1 cellular context compared by ENCODE assay signal in the genomic region with DNA sequence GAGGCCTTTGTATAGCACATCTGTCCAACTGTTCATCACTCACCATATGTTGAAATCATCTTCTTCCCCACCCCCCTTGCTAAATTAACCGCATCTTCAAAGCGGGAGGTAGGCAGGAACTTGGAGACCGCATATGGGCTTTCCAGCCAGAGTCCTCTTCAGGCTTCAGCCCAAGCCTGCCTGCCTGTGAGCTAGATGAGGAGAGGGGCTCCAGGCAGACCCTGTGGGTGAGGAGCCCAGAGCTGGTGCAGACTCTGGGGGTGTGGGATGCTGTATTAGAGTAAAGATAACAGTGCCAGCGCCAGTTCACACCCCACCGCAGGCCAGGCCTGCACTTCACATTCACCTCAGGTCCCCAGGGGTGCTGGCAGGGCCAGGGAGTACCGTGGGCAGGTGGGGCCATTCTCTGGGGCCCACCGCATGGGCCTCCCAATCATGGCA.
TF ChIP-seq lines count a peak whose summit lies in the region.

No MANE protein-coding gene starts in this region.

TF ChIP-seq in HepG2, 621 proteins besides CTCF, POLR2A, EP300 and RAD21 (continued from another document and continues in another):
- TF ChIP-seq, protein P1, sequence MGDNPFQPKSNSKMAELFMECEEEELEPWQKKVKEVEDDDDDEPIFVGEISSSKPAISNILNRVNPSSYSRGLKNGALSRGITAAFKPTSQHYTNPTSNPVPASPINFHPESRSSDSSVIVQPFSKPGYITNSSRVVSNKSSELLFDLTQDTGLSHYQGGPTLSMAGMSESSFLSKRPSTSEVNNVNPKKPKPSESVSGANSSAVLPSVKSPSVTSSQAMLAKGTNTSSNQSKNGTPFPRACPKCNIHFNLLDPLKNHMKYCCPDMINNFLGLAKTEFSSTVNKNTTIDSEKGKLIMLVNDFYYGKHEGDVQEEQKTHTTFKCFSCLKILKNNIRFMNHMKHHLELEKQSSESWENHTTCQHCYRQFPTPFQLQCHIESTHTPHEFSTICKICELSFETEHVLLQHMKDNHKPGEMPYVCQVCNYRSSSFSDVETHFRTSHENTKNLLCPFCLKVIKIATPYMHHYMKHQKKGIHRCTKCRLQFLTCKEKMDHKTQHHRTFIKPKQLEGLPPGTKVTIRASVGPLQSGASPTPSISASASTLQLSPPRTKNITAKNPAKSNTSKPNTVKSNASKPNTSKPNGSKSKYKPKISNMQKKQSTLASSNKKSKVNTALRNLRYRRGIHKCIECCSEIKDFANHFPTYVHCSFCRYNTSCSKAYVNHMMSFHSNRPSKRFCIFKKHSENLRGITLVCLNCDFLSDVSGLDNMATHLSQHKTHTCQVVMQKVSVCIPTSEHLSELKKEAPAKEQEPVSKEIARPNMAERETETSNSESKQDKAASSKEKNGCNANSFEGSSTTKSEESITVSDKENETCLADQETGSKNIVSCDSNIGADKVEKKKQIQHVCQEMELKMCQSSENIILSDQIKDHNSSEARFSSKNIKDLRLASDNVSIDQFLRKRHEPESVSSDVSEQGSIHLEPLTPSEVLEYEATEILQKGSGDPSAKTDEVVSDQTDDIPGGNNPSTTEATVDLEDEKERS (CRISPR knock-in tag; IDR thresholded peaks at IDR 0.05), result no peak
- peak; percentile 21; the same call in 1 of the 2 replicates for TF ChIP-seq ZBTB38 (CRISPR knock-in tag; IDR thresholded peaks at IDR 0.05)
- TF ChIP-seq, protein P2, sequence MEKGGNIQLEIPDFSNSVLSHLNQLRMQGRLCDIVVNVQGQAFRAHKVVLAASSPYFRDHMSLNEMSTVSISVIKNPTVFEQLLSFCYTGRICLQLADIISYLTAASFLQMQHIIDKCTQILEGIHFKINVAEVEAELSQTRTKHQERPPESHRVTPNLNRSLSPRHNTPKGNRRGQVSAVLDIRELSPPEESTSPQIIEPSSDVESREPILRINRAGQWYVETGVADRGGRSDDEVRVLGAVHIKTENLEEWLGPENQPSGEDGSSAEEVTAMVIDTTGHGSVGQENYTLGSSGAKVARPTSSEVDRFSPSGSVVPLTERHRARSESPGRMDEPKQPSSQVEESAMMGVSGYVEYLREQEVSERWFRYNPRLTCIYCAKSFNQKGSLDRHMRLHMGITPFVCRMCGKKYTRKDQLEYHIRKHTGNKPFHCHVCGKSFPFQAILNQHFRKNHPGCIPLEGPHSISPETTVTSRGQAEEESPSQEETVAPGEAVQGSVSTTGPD (CRISPR knock-in tag; IDR thresholded peaks at IDR 0.05), result no peak
- peak; percentile 71 for TF ChIP-seq AGO2 (optimal IDR thresholded peaks at IDR 0.05; ENCODE audit: low read depth, low read length)
- TF ChIP-seq, protein P3, sequence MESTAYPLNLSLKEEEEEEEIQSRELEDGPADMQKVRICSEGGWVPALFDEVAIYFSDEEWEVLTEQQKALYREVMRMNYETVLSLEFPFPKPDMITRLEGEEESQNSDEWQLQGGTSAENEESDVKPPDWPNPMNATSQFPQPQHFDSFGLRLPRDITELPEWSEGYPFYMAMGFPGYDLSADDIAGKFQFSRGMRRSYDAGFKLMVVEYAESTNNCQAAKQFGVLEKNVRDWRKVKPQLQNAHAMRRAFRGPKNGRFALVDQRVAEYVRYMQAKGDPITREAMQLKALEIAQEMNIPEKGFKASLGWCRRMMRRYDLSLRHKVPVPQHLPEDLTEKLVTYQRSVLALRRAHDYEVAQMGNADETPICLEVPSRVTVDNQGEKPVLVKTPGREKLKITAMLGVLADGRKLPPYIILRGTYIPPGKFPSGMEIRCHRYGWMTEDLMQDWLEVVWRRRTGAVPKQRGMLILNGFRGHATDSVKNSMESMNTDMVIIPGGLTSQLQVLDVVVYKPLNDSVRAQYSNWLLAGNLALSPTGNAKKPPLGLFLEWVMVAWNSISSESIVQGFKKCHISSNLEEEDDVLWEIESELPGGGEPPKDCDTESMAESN (CRISPR knock-in tag; conservative IDR thresholded peaks at IDR 0.05), result no peak
- TF ChIP-seq PRMT3 (CRISPR knock-in tag; IDR thresholded peaks at IDR 0.05; ENCODE audit: borderline replicate concordance, low read depth), result no peak
- TF ChIP-seq SRF (IDR thresholded peaks at IDR 0.05; ENCODE audit: low read depth, low read length), result no peak
- TF ChIP-seq HOXA5 (CRISPR knock-in tag; IDR thresholded peaks at IDR 0.05), result no peak
- TF ChIP-seq ZNF354B (CRISPR knock-in tag; IDR thresholded peaks at IDR 0.05), result no peak
- TF ChIP-seq MAF1 (CRISPR knock-in tag; IDR thresholded peaks at IDR 0.05; ENCODE audit: borderline replicate concordance), result no peak
- TF ChIP-seq TGIF2 (CRISPR knock-in tag; IDR thresholded peaks at IDR 0.05), result no peak
- no peak for TF ChIP-seq RBAK (CRISPR knock-in tag; IDR thresholded peaks at IDR 0.05)
- TF ChIP-seq, protein P4, sequence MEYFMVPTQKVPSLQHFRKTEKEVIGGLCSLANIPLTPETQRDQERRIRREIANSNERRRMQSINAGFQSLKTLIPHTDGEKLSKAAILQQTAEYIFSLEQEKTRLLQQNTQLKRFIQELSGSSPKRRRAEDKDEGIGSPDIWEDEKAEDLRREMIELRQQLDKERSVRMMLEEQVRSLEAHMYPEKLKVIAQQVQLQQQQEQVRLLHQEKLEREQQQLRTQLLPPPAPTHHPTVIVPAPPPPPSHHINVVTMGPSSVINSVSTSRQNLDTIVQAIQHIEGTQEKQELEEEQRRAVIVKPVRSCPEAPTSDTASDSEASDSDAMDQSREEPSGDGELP (IDR thresholded peaks at IDR 0.05; ENCODE audit: borderline replicate concordance, low read depth), result no peak
- TF ChIP-seq, protein P5, sequence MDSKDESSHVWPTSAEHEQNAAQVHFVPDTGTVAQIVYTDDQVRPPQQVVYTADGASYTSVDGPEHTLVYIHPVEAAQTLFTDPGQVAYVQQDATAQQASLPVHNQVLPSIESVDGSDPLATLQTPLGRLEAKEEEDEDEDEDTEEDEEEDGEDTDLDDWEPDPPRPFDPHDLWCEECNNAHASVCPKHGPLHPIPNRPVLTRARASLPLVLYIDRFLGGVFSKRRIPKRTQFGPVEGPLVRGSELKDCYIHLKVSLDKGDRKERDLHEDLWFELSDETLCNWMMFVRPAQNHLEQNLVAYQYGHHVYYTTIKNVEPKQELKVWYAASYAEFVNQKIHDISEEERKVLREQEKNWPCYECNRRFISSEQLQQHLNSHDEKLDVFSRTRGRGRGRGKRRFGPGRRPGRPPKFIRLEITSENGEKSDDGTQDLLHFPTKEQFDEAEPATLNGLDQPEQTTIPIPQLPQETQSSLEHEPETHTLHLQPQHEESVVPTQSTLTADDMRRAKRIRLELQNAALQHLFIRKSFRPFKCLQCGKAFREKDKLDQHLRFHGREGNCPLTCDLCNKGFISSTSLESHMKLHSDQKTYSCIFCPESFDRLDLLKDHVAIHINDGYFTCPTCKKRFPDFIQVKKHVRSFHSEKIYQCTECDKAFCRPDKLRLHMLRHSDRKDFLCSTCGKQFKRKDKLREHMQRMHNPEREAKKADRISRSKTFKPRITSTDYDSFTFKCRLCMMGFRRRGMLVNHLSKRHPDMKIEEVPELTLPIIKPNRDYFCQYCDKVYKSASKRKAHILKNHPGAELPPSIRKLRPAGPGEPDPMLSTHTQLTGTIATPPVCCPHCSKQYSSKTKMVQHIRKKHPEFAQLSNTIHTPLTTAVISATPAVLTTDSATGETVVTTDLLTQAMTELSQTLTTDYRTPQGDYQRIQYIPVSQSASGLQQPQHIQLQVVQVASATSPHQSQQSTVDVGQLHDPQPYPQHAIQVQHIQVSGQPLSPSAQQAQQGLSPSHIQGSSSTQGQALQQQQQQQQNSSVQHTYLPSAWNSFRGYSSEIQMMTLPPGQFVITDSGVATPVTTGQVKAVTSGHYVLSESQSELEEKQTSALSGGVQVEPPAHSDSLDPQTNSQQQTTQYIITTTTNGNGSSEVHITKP (CRISPR knock-in tag; IDR thresholded peaks at IDR 0.05; ENCODE audit: low read depth), result no peak
- TF ChIP-seq, protein P6, sequence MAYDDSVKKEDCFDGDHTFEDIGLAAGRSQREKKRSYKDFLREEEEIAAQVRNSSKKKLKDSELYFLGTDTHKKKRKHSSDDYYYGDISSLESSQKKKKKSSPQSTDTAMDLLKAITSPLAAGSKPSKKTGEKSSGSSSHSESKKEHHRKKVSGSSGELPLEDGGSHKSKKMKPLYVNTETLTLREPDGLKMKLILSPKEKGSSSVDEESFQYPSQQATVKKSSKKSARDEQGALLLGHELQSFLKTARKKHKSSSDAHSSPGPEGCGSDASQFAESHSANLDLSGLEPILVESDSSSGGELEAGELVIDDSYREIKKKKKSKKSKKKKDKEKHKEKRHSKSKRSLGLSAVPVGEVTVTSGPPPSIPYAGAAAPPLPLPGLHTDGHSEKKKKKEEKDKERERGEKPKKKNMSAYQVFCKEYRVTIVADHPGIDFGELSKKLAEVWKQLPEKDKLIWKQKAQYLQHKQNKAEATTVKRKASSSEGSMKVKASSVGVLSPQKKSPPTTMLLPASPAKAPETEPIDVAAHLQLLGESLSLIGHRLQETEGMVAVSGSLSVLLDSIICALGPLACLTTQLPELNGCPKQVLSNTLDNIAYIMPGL (CRISPR knock-in tag; IDR thresholded peaks at IDR 0.05; ENCODE audit: borderline replicate concordance in 1 of 2, low read depth in 1 of 2), result no peak
- no peak for TF ChIP-seq ZNF230 (CRISPR knock-in tag; IDR thresholded peaks at IDR 0.05)
- TF ChIP-seq, protein P7, sequence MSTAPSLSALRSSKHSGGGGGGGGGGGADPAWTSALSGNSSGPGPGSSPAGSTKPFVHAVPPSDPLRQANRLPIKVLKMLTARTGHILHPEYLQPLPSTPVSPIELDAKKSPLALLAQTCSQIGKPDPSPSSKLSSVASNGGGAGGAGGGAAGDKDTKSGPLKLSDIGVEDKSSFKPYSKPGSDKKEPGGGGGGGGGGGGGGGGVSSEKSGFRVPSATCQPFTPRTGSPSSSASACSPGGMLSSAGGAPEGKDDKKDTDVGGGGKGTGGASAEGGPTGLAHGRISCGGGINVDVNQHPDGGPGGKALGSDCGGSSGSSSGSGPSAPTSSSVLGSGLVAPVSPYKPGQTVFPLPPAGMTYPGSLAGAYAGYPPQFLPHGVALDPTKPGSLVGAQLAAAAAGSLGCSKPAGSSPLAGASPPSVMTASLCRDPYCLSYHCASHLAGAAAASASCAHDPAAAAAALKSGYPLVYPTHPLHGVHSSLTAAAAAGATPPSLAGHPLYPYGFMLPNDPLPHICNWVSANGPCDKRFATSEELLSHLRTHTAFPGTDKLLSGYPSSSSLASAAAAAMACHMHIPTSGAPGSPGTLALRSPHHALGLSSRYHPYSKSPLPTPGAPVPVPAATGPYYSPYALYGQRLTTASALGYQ (CRISPR knock-in tag; IDR thresholded peaks at IDR 0.05), result no peak
- TF ChIP-seq, protein P8, sequence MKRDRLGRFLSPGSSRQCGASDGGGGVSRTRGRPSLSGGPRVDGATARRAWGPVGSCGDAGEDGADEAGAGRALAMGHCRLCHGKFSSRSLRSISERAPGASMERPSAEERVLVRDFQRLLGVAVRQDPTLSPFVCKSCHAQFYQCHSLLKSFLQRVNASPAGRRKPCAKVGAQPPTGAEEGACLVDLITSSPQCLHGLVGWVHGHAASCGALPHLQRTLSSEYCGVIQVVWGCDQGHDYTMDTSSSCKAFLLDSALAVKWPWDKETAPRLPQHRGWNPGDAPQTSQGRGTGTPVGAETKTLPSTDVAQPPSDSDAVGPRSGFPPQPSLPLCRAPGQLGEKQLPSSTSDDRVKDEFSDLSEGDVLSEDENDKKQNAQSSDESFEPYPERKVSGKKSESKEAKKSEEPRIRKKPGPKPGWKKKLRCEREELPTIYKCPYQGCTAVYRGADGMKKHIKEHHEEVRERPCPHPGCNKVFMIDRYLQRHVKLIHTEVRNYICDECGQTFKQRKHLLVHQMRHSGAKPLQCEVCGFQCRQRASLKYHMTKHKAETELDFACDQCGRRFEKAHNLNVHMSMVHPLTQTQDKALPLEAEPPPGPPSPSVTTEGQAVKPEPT (CRISPR knock-in tag; IDR thresholded peaks at IDR 0.05; ENCODE audit: low read depth), result no peak
- TF ChIP-seq, protein P9, sequence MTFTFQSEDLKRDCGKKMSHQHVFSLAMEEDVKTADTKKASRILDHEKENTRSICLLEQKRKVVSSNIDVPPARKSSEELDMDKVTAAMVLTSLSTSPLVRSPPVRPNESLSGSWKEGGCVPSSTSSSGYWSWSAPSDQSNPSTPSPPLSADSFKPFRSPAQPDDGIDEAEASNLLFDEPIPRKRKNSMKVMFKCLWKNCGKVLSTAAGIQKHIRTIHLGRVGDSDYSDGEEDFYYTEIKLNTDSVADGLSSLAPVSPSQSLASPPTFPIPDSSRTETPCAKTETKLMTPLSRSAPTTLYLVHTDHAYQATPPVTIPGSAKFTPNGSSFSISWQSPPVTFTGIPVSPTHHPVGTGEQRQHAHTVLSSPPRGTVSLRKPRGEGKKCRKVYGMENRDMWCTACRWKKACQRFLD (CRISPR knock-in tag; IDR thresholded peaks at IDR 0.05; ENCODE audit: borderline replicate concordance), result no peak
- TF ChIP-seq, protein P10, sequence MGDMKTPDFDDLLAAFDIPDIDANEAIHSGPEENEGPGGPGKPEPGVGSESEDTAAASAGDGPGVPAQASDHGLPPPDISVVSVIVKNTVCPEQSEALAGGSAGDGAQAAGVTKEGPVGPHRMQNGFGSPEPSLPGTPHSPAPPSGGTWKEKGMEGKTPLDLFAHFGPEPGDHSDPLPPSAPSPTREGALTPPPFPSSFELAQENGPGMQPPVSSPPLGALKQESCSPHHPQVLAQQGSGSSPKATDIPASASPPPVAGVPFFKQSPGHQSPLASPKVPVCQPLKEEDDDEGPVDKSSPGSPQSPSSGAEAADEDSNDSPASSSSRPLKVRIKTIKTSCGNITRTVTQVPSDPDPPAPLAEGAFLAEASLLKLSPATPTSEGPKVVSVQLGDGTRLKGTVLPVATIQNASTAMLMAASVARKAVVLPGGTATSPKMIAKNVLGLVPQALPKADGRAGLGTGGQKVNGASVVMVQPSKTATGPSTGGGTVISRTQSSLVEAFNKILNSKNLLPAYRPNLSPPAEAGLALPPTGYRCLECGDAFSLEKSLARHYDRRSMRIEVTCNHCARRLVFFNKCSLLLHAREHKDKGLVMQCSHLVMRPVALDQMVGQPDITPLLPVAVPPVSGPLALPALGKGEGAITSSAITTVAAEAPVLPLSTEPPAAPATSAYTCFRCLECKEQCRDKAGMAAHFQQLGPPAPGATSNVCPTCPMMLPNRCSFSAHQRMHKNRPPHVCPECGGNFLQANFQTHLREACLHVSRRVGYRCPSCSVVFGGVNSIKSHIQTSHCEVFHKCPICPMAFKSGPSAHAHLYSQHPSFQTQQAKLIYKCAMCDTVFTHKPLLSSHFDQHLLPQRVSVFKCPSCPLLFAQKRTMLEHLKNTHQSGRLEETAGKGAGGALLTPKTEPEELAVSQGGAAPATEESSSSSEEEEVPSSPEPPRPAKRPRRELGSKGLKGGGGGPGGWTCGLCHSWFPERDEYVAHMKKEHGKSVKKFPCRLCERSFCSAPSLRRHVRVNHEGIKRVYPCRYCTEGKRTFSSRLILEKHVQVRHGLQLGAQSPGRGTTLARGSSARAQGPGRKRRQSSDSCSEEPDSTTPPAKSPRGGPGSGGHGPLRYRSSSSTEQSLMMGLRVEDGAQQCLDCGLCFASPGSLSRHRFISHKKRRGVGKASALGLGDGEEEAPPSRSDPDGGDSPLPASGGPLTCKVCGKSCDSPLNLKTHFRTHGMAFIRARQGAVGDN (CRISPR knock-in tag; IDR thresholded peaks at IDR 0.05), result 0 out of 2 replicates have a peak, but pooled peaks have one; percentile 18
- no peak for TF ChIP-seq KMT2B (CRISPR knock-in tag; IDR thresholded peaks at IDR 0.05)
- no peak for TF ChIP-seq GFI1 (CRISPR knock-in tag; IDR thresholded peaks at IDR 0.05; ENCODE audit: borderline replicate concordance)
